In genomic region chrX:24468245-24468644, GRCh38 we compare ENCODE assay signal across 22 cellular contexts. TPM values are rescaled to one million over a fixed set of nuclear protein-coding genes. Genes with fewer than 3 reads are reported as not detected.
DNase-seq lines count a peak whose midpoint lies in the region; ATAC-seq and TF ChIP-seq lines count a peak whose summit lies in the region.
"Had no signal": no experiment of that assay in that cellular context is flagged by ENCODE, and none has a peak within 500 bp of the region (broad histone marks: within the 10 kb centered on the region; RNA-seq: fewer than 3 reads in every experiment).

No MANE protein-coding gene starts in this region.

- peak overlapping the region; percentile 7; the same call in 1 of the 2 replicates for H3K4me2 ChIP-seq in BLaER1

- no peaks in the 10 kb centered on the region for H3K9me3 Mint-ChIP-seq in CD4-positive, alpha-beta memory T cell
- no peaks in the 10 kb centered on the region for H3K9me3 Mint-ChIP-seq in activated T-helper 1 cell treated with anti-CD3 and anti-CD28 coated beads, Interleukin-12 subunit alpha, Interleukin-12 subunit beta, Interleukin-2, Interleukin-4 antibody, amounts not matched to agents 30 ng/mL and 10 ng/mL and 1 ng/mL, durations not matched to agents 14 hours and 24 hours and 36 hours
- peaks cover 0 to 1% (median 0%) of the 10 kb centered on the region in 11 donors for H3K9me3 Mint-ChIP-seq in naive thymus-derived CD4-positive, alpha-beta T cell
- H3K9me3 Mint-ChIP-seq in glutamatergic neuron (ENCODE audit: unreplicated experiment) = no peaks in the 10 kb centered on the region
- H3K9me3 Mint-ChIP-seq: HFFc6; T-helper 2 cell treated with Interferon-gamma antibody and Interleukin-4, amounts not matched to agents 5 μg/mL and 100 μg/mL, for 36 hours had no signal

- POLR2A ChIA-PET in CD4-positive, alpha-beta memory T cell (lab: Charles Lee; ENCODE audit: partially characterized antibody) = interaction anchor here (0.8 to 0.9 kb wide), 2 partner anchors 9 to 11 kb away, joined by 3 to 5 read pairs; no protein-coding TSS in a partner anchor
- POLR2A ChIA-PET in naive thymus-derived CD4-positive, alpha-beta T cell (lab: Charles Lee) = interaction anchor here (8.4 kb wide), 1 partner anchor 11 kb away, joined by 110 read pairs; no protein-coding TSS in a partner anchor

- H3K4me1 ChIP-seq in BLaER1 = peaks cover 37% of the 10 kb centered on the region
- peaks cover 51% of the 10 kb centered on the region for H3K4me1 ChIP-seq in CD4-positive, alpha-beta memory T cell (ENCODE audit: insufficient read depth, low read length)
- H3K4me1 ChIP-seq in naive thymus-derived CD4-positive, alpha-beta T cell (ENCODE audit: control insufficient read depth in 2 of 2, insufficient read depth in 2 of 2, low read length in 2 of 2) = peaks cover 20 to 30% of the 10 kb centered on the region in 2 donors
- H3K4me1 ChIP-seq in esophagus squamous epithelium = peaks cover 0 to 38% (median 0%) of the 10 kb centered on the region in 3 donors
- H3K4me1 ChIP-seq: thyroid gland had no signal

- H3K9me3 ChIP-seq in BLaER1 = no peaks in the 10 kb centered on the region
- no peaks in the 10 kb centered on the region for H3K9me3 ChIP-seq in CD4-positive, alpha-beta memory T cell (ENCODE audit: control insufficient read depth in 1 of 2, low read length in 2 of 2)
- H3K9me3 ChIP-seq in naive thymus-derived CD4-positive, alpha-beta T cell (ENCODE audit: control insufficient read depth in 2 of 3, low read length in 3 of 3) = no peaks in the 10 kb centered on the region
- no peaks in the 10 kb centered on the region for H3K9me3 ChIP-seq in esophagus squamous epithelium
- H3K9me3 ChIP-seq: MG63, thyroid gland had no signal

- ATAC-seq in naive thymus-derived CD4-positive, alpha-beta T cell = no peak
- ATAC-seq in GM18519 (IDR thresholded peaks at IDR 0.05; ENCODE audit: low FRiP score, unreplicated experiment) = no peak
- ATAC-seq: activated CD4-positive, CD25-positive, alpha-beta regulatory T cell treated with anti-CD3 and anti-CD28 coated beads, Interleukin-2, amount 50 U/mL, for 24 hours had no signal

- no peaks in the 10 kb centered on the region for H3K36me3 ChIP-seq in BLaER1
- H3K36me3 ChIP-seq in CD4-positive, alpha-beta memory T cell (ENCODE audit: insufficient read depth, low read length) = no peaks in the 10 kb centered on the region
- H3K36me3 ChIP-seq in naive thymus-derived CD4-positive, alpha-beta T cell (ENCODE audit: control insufficient read depth in 2 of 3, insufficient read depth in 3 of 3, low read length in 3 of 3) = no peaks in the 10 kb centered on the region
- H3K36me3 ChIP-seq in esophagus squamous epithelium = no peaks in the 10 kb centered on the region
- H3K36me3 ChIP-seq: MG63, thyroid gland had no signal

- H3K27ac Mint-ChIP-seq in CD4-positive, alpha-beta memory T cell = peak overlapping the region in 6 of 7 donors; percentile 5 to 82 (median 58)
- H3K27ac Mint-ChIP-seq in activated T-helper 1 cell treated with anti-CD3 and anti-CD28 coated beads, Interleukin-12 subunit alpha, Interleukin-12 subunit beta, Interleukin-2, Interleukin-4 antibody, amounts not matched to agents 30 ng/mL and 10 ng/mL and 1 ng/mL, durations not matched to agents 14 hours and 24 hours and 36 hours = peak overlapping the region; percentile 48
- peak overlapping the region in 8 of 9 donors; percentile 49 to 93 (median 71) for H3K27ac Mint-ChIP-seq in naive thymus-derived CD4-positive, alpha-beta T cell
- H3K27ac Mint-ChIP-seq in glutamatergic neuron (ENCODE audit: unreplicated experiment) = no peak overlapping the region
- H3K27ac Mint-ChIP-seq: HFFc6 had no signal

- 0 to 11% methylated on average over 1 of the region's 1 CpG for whole genome bisulfite sequencing in esophagus squamous epithelium, 2 donors

- TF ChIP-seq CTCF in esophagus squamous epithelium (IDR thresholded peaks at IDR 0.05) = no peak
- TF ChIP-seq CTCF in glutamatergic neuron (IDR thresholded peaks at IDR 0.05; ENCODE audit: partially characterized antibody, unreplicated experiment) = no peak

- H3K36me3 Mint-ChIP-seq in CD4-positive, alpha-beta memory T cell = peaks cover 0 to 2% of the 10 kb centered on the region in 2 donors
- H3K36me3 Mint-ChIP-seq in activated T-helper 1 cell treated with anti-CD3 and anti-CD28 coated beads, Interleukin-12 subunit alpha, Interleukin-12 subunit beta, Interleukin-2, Interleukin-4 antibody, amounts not matched to agents 30 ng/mL and 10 ng/mL and 1 ng/mL, durations not matched to agents 14 hours and 24 hours and 36 hours (ENCODE audit: low read depth) = peaks cover 2% of the 10 kb centered on the region
- H3K36me3 Mint-ChIP-seq in naive thymus-derived CD4-positive, alpha-beta T cell = peaks cover 0 to 1% (median 0%) of the 10 kb centered on the region in 5 donors
- no peaks in the 10 kb centered on the region for H3K36me3 Mint-ChIP-seq in glutamatergic neuron (ENCODE audit: unreplicated experiment)

- no peak overlapping the region for H3K4me3 ChIP-seq in BLaER1
- no peak overlapping the region for H3K4me3 ChIP-seq in CD4-positive, alpha-beta memory T cell (ENCODE audit: low read length in 2 of 2)
- H3K4me3 ChIP-seq in naive thymus-derived CD4-positive, alpha-beta T cell (ENCODE audit: low read length) = no peak overlapping the region
- no peak overlapping the region for H3K4me3 ChIP-seq in esophagus squamous epithelium
- H3K4me3 ChIP-seq: MG63, thyroid gland had no signal

- H3K27me3 ChIP-seq in BLaER1 (no peaks in the 10 kb centered on the region; the same call in 1 of the 2 replicates), esophagus squamous epithelium (no peaks in the 10 kb centered on the region)
- H3K27me3 ChIP-seq in CD4-positive, alpha-beta memory T cell (ENCODE audit: insufficient read depth, low read length) = no peaks in the 10 kb centered on the region
- H3K27me3 ChIP-seq in naive thymus-derived CD4-positive, alpha-beta T cell (ENCODE audit: control insufficient read depth in 2 of 2, insufficient read depth in 2 of 2, low read length in 2 of 2) = no peaks in the 10 kb centered on the region
- H3K27me3 ChIP-seq: MG63, thyroid gland had no signal

- H4K20me1 ChIP-seq in BLaER1 = 0 out of 2 replicates have a peak, but pooled peaks cover 16% of the 10 kb centered on the region

- no peak for DNase-seq in CD4-positive, alpha-beta memory T cell
- DNase-seq in activated T-helper 1 cell treated with anti-CD3 and anti-CD28 coated beads, Interleukin-12 subunit alpha, Interleukin-12 subunit beta, Interleukin-2, Interleukin-4 antibody, amounts not matched to agents 30 ng/mL and 10 ng/mL and 1 ng/mL, durations not matched to agents 14 hours and 24 hours and 36 hours (ENCODE audit: low spot score) = no peak
- no peak for DNase-seq in naive thymus-derived CD4-positive, alpha-beta T cell
- DNase-seq in esophagus squamous epithelium (lab: John Stamatoyannopoulos, UW) (no peak), glutamatergic neuron (no peak), Ammon's horn (ENCODE audit: low spot score) (no peak)
- DNase-seq: AML-193; anterior cingulate cortex; DMS79; HFFc6; mesenchymal stem cell; MG63; NCI-H187; NCI-H446 treated with DMSO at 0.1 percent for 48 hours; nucleus accumbens; SIG-M5; stimulated activated CD4-positive, alpha-beta T cell treated with anti-CD3 and anti-CD28 coated beads, Interleukin-2, amount 100 ng/mL, for 48 hours had no signal

- intact Hi-C loops in CD4-positive, alpha-beta memory T cell (cut with micrococcal nuclease) = loop anchor here (5.0 kb wide), 1 partner anchor 316 kb away; no protein-coding TSS in a partner anchor
- intact Hi-C loops in activated T-helper 1 cell treated with anti-CD3 and anti-CD28 coated beads, Interleukin-12 subunit alpha, Interleukin-12 subunit beta, Interleukin-2, Interleukin-4 antibody, amounts not matched to agents 30 ng/mL and 10 ng/mL and 1 ng/mL, durations not matched to agents 14 hours and 24 hours and 36 hours (cut with micrococcal nuclease) = no loop called here
- intact Hi-C loops in naive thymus-derived CD4-positive, alpha-beta T cell (cut with micrococcal nuclease) = loop anchor here (5.0 kb wide), 5 partner anchors 224 to 801 kb away; partner anchors contain the start of genes APOO (in 1 of the 2), CXorf58 (in 1 of the 2), POLA1 (in 1 of the 2) and PRDX4 (in 1 of the 2)
- intact Hi-C loops in esophagus squamous epithelium (cut with DNase I) = no loop called here

- no peaks in the 10 kb centered on the region for H3K27me3 Mint-ChIP-seq in CD4-positive, alpha-beta memory T cell
- H3K27me3 Mint-ChIP-seq in activated T-helper 1 cell treated with anti-CD3 and anti-CD28 coated beads, Interleukin-12 subunit alpha, Interleukin-12 subunit beta, Interleukin-2, Interleukin-4 antibody, amounts not matched to agents 30 ng/mL and 10 ng/mL and 1 ng/mL, durations not matched to agents 14 hours and 24 hours and 36 hours (ENCODE audit: insufficient read depth) = no peaks in the 10 kb centered on the region
- H3K27me3 Mint-ChIP-seq in naive thymus-derived CD4-positive, alpha-beta T cell = no peaks in the 10 kb centered on the region
- no peaks in the 10 kb centered on the region for H3K27me3 Mint-ChIP-seq in glutamatergic neuron (ENCODE audit: unreplicated experiment)

- no peak overlapping the region for H3K9ac ChIP-seq in BLaER1

- peaks cover 26 to 62% (median 43%) of the 10 kb centered on the region in 4 donors for H3K4me1 Mint-ChIP-seq in CD4-positive, alpha-beta memory T cell
- H3K4me1 Mint-ChIP-seq in activated T-helper 1 cell treated with anti-CD3 and anti-CD28 coated beads, Interleukin-12 subunit alpha, Interleukin-12 subunit beta, Interleukin-2, Interleukin-4 antibody, amounts not matched to agents 30 ng/mL and 10 ng/mL and 1 ng/mL, durations not matched to agents 14 hours and 24 hours and 36 hours (ENCODE audit: low read depth) = peaks cover 47% of the 10 kb centered on the region
- H3K4me1 Mint-ChIP-seq in naive thymus-derived CD4-positive, alpha-beta T cell = peaks cover 15 to 56% (median 53%) of the 10 kb centered on the region in 7 donors
- H3K4me1 Mint-ChIP-seq in glutamatergic neuron (ENCODE audit: low read depth, unreplicated experiment) = peaks cover 4% of the 10 kb centered on the region

- H3K27ac ChIP-seq in BLaER1 (no peak overlapping the region), esophagus squamous epithelium (peak overlapping the region in 1 of 4 donors; percentile 46)
- H3K27ac ChIP-seq in CD4-positive, alpha-beta memory T cell (ENCODE audit: low read depth, low read length) = peak overlapping the region; percentile 31
- H3K27ac ChIP-seq in naive thymus-derived CD4-positive, alpha-beta T cell (ENCODE audit: low read depth, low read length) = peak overlapping the region; percentile 92
- H3K27ac ChIP-seq: thyroid gland had no signal

- no peak for TF ChIP-seq POLR2A in esophagus squamous epithelium (IDR thresholded peaks at IDR 0.05)

- CTCF ChIA-PET in CD4-positive, alpha-beta memory T cell (lab: Charles Lee; ENCODE audit: partially characterized antibody) = interaction anchor here (3.8 to 4.3 kb wide), 2 partner anchors 11 to 30 kb away, joined by 33 read pairs; no protein-coding TSS in a partner anchor
- CTCF ChIA-PET in naive thymus-derived CD4-positive, alpha-beta T cell (lab: Charles Lee) = interaction anchor here (0.9 kb wide), 1 partner anchor 72 kb away, joined by 4 read pairs; no protein-coding TSS in a partner anchor

- peak overlapping the region in 6 of 8 donors; percentile 4 to 84 (median 34) for H3K4me3 Mint-ChIP-seq in CD4-positive, alpha-beta memory T cell
- H3K4me3 Mint-ChIP-seq in activated T-helper 1 cell treated with anti-CD3 and anti-CD28 coated beads, Interleukin-12 subunit alpha, Interleukin-12 subunit beta, Interleukin-2, Interleukin-4 antibody, amounts not matched to agents 30 ng/mL and 10 ng/mL and 1 ng/mL, durations not matched to agents 14 hours and 24 hours and 36 hours = peak overlapping the region; percentile 11
- peak overlapping the region; percentile 35 to 85 (median 47) for H3K4me3 Mint-ChIP-seq in naive thymus-derived CD4-positive, alpha-beta T cell
- H3K4me3 Mint-ChIP-seq in glutamatergic neuron (ENCODE audit: unreplicated experiment) = no peak overlapping the region
- H3K4me3 Mint-ChIP-seq: HFFc6 had no signal

RNA-seq across cellular contexts. Expression of gene PDK3, which starts 3.2 kb away (rescaled TPM):
- 10 to 100 TPM; 30.3 to 31.1 TPM for total RNA-seq in CD4-positive, alpha-beta memory T cell
- polyA plus RNA-seq in CD4-positive, alpha-beta memory T cell = 10 to 100 TPM; 37.4 to 43.3 TPM
- total RNA-seq in activated T-helper 1 cell treated with anti-CD3 and anti-CD28 coated beads, Interleukin-12 subunit alpha, Interleukin-12 subunit beta, Interleukin-2, Interleukin-4 antibody, amounts not matched to agents 30 ng/mL and 10 ng/mL and 1 ng/mL, durations not matched to agents 14 hours and 24 hours and 36 hours = 24.1 and 27.2 TPM in 2 replicates
- 10 to 100 TPM; 17.4 to 29.4 (median 28.5) TPM for total RNA-seq in naive thymus-derived CD4-positive, alpha-beta T cell
- 10 to 100 TPM; 40.0 to 44.1 TPM for polyA plus RNA-seq in naive thymus-derived CD4-positive, alpha-beta T cell
- total RNA-seq in esophagus squamous epithelium (10 to 100 TPM in 2 of 4 donors, 1 to 10 TPM in 2; 5.4 to 20.6 (median 12.8) TPM), glutamatergic neuron (ENCODE audit: unreplicated experiment) (12.1 TPM)

Comparison
In these comparisons a context has a peak if more than half of its experiments do, and no peak if none do; other contexts are left out.
1. intact Hi-C loops: an anchor here in CD4-positive, alpha-beta memory T cell (5.0 kb wide) and naive thymus-derived CD4-positive, alpha-beta T cell (5.0 kb wide); none called in activated T-helper 1 cell treated with anti-CD3 and anti-CD28 coated beads, Interleukin-12 subunit alpha, Interleukin-12 subunit beta, Interleukin-2, Interleukin-4 antibody, amounts not matched to agents 30 ng/mL and 10 ng/mL and 1 ng/mL, durations not matched to agents 14 hours and 24 hours and 36 hours and esophagus squamous epithelium.